ENCODE assay signal across 10 cellular contexts in genomic region chr1:41795205-41795762, GRCh38.
DNase-seq lines count a peak whose midpoint lies in the region; ATAC-seq, FAIRE-seq and TF ChIP-seq lines count a peak whose summit lies in the region.
"Had no signal": no experiment of that assay in that cellular context is flagged by ENCODE, and none has a peak within 500 bp of the region (broad histone marks: within the 10 kb centered on the region; RNA-seq: fewer than 3 reads in every experiment).

No MANE protein-coding gene starts in this region.

- ATAC-seq in HG03457 (IDR thresholded peaks at IDR 0.05; ENCODE audit: unreplicated experiment) (no peak), GM19463 (IDR thresholded peaks at IDR 0.05; ENCODE audit: unreplicated experiment) (no peak)

- no peak overlapping the region for H3K4me3 ChIP-seq in astrocyte (ENCODE audit: insufficient read depth, low read depth, low read length)

- no peaks in the 10 kb centered on the region for H3K79me2 ChIP-seq in astrocyte (ENCODE audit: insufficient read depth, low read length)

- DNase-seq in AG20443 (ENCODE audit: low spot score), result peak; percentile 38
- peak; percentile 13 for DNase-seq in HTR-8/SVneo (ENCODE audit: insufficient read length, low spot score)
- peak; percentile 46 for DNase-seq in astrocyte (ENCODE audit: low read depth)
- peak; percentile 5 for DNase-seq in kidney glomerular epithelial cell (lab: John Stamatoyannopoulos, UW)
- DNase-seq in occipital lobe (lab: John Stamatoyannopoulos, UW), result no peak
- DNase-seq in COR-L47 (lab: John Stamatoyannopoulos, UW), result no peak
- DNase-seq: effector CD8-positive, alpha-beta T cell had no signal

- H3K27me3 ChIP-seq in astrocyte (ENCODE audit: insufficient read depth, low read length), result no peaks in the 10 kb centered on the region

- H3K9ac ChIP-seq in astrocyte (ENCODE audit: low read length), result no peak overlapping the region

- H3K27ac ChIP-seq in astrocyte (ENCODE audit: low read depth, low read length), result no peak overlapping the region
- H3K27ac ChIP-seq: HL-60 had no signal

- FAIRE-seq in HTR-8/SVneo (lab: Jason Lieb, UNC) (no peak), astrocyte (lab: Jason Lieb, UNC) (peak; percentile 72)

- no peak overlapping the region for H3K4me2 ChIP-seq in astrocyte (ENCODE audit: low read length)

- H3K4me1 Mint-ChIP-seq in astrocyte (ENCODE audit: low read depth, unreplicated experiment), result peaks cover 5% of the 10 kb centered on the region

- no peaks in the 10 kb centered on the region for H3K4me1 ChIP-seq in astrocyte (ENCODE audit: insufficient read depth, low read length)

- no peaks in the 10 kb centered on the region for H3K9me3 Mint-ChIP-seq in astrocyte (ENCODE audit: unreplicated experiment)

- no peak overlapping the region for H3K27ac Mint-ChIP-seq in astrocyte (ENCODE audit: unreplicated experiment)

- H3K27me3 Mint-ChIP-seq in astrocyte (ENCODE audit: low read depth, unreplicated experiment), result peaks cover 9% of the 10 kb centered on the region

- TF ChIP-seq CTCF in astrocyte (IDR thresholded peaks at IDR 0.05; ENCODE audit: insufficient read depth, low read depth, low read length), result peak; percentile 50

- no peaks in the 10 kb centered on the region for H4K20me1 ChIP-seq in astrocyte (ENCODE audit: insufficient read depth, low read length)

- H3K36me3 Mint-ChIP-seq in astrocyte (ENCODE audit: low read depth, unreplicated experiment), result no peaks in the 10 kb centered on the region

- H3K4me3 Mint-ChIP-seq in astrocyte (ENCODE audit: unreplicated experiment), result no peak overlapping the region

- H2AFZ ChIP-seq in astrocyte (ENCODE audit: low read depth, low read length), result no peak overlapping the region

- no peaks in the 10 kb centered on the region for H3K9me3 ChIP-seq in astrocyte (ENCODE audit: insufficient read depth, low read depth, low read length)

- no peaks in the 10 kb centered on the region for H3K36me3 ChIP-seq in astrocyte (ENCODE audit: insufficient read depth, low read length)

Comparison
In these comparisons a context has a peak if more than half of its experiments do, and no peak if none do; other contexts are left out.
1. DNase-seq: peak in AG20443 (single experiment), HTR-8/SVneo (single experiment), astrocyte (single experiment) and kidney glomerular epithelial cell (single experiment); none in occipital lobe (single experiment) and COR-L47 (single experiment).